In the genomic region with DNA sequence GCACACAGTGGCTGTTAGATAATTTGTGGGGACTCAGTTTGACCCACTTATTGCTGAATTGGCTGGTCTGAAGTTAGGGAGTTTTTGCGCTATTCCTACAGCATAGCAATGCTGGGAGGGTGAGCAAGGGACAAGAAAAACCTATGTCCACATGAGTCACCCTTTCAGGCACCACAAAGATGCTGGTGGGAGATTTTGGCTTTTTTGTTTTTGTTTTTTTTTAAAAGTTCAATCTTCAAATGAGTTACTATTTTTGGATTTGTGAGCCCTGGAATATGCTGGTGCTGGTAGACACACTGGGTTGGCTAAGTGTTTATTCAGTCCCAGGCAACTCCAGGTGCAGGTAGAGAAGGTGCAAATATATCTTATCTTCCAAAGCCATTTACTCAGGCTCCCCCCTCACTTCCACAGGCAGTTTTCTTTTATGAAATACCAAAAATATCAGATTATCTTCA, we compare ENCODE assay signal across 1 cellular context.
TF ChIP-seq lines count a peak whose summit lies in the region.

No MANE protein-coding gene starts in this region.

TF ChIP-seq in SK-N-SH, 30 proteins besides CTCF, POLR2A, EP300 and RAD21:
- no peak for TF ChIP-seq REST (IDR thresholded peaks at IDR 0.05; ENCODE audit: low read depth, low read length)
- no peak for TF ChIP-seq CHD2 (IDR thresholded peaks at IDR 0.05; ENCODE audit: low read length, partially characterized antibody)
- TF ChIP-seq TCF12 (IDR thresholded peaks at IDR 0.05) = no peak
- TF ChIP-seq YY1 (IDR thresholded peaks at IDR 0.05; ENCODE audit: low read depth) = no peak
- no peak for TF ChIP-seq EZH2phosphoT487 (IDR thresholded peaks at IDR 0.05; ENCODE audit: borderline replicate concordance, low read depth)
- no peak for TF ChIP-seq FOSL2 (IDR thresholded peaks at IDR 0.05; ENCODE audit: borderline replicate concordance, low read depth)
- no peak for TF ChIP-seq GABPA (IDR thresholded peaks at IDR 0.05; ENCODE audit: low read depth)
